12 cellular contexts compared by ENCODE assay signal in the genomic region with DNA sequence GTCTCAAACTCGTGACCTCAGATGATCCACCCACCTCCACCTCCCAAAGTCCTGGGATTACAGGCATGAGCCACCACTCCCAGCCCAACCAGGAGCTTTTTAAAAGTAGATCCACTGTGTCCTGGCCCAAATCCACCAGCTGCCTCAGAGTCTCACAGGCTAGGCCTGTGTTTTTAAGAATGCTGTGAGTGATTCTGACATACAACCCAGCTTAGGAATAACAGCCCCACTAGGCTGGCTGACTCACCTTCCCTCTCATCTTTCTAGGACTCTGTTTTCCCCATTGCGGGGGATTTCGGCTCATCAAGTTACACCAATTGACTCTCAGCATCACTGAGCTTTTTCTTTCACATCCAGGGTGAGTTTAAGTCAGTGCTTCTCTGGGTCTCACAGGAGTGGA.
DNase-seq lines count a peak whose midpoint lies in the region; ATAC-seq, FAIRE-seq and TF ChIP-seq lines count a peak whose summit lies in the region.
"Had no signal": no experiment of that assay in that cellular context is flagged by ENCODE, and none has a peak within 500 bp of the region (broad histone marks: within the 10 kb centered on the region; RNA-seq: fewer than 3 reads in every experiment).

No MANE protein-coding gene starts in this region.

- CTCF ChIA-PET in WTC11 (lab: Charles Lee) = interaction anchor here (1.2 to 1.3 kb wide), 2 partner anchors 19 to 39 kb away, joined by 4 to 5 read pairs; no protein-coding TSS in a partner anchor

- H3K9me3 ChIP-seq in skeletal muscle satellite cell (replicated peaks; ENCODE audit: low read length) = no peaks in the 10 kb centered on the region

- peaks cover 22% of the 10 kb centered on the region for H3K4me1 ChIP-seq in foreskin keratinocyte
- peaks cover 44% of the 10 kb centered on the region for H3K4me1 ChIP-seq in skeletal muscle satellite cell (ENCODE audit: control insufficient read depth, insufficient read depth, low read length)

- peaks cover 6% of the 10 kb centered on the region for H3K36me3 Mint-ChIP-seq in WTC11
- no peaks in the 10 kb centered on the region for H3K36me3 Mint-ChIP-seq in natural killer cell treated with Interleukin-12 subunit alpha and Interleukin-12 subunit beta and Interleukin-15 and Interleukin-18, amount 100 ng/mL, for 72 hours
- H3K36me3 Mint-ChIP-seq: activated naive CD4-positive, alpha-beta T cell treated with anti-CD3 and anti-CD28 coated beads, Interleukin-2, amount 50 U/mL, for 24 hours had no signal

- TF ChIP-seq CTCF in WTC11 (IDR thresholded peaks at IDR 0.05) (no peak), foreskin keratinocyte (conservative IDR thresholded peaks at IDR 0.05) (no peak)

- H3K4me2 ChIP-seq in skeletal muscle satellite cell (ENCODE audit: low read length) = peak overlapping the region; percentile 0

- no peaks in the 10 kb centered on the region for H3K27me3 Mint-ChIP-seq in WTC11 (ENCODE audit: low read depth)
- H3K27me3 Mint-ChIP-seq in natural killer cell treated with Interleukin-12 subunit alpha and Interleukin-12 subunit beta and Interleukin-15 and Interleukin-18, amount 100 ng/mL, for 72 hours = peaks cover 3 to 4% of the 10 kb centered on the region in 2 donors
- H3K27me3 Mint-ChIP-seq: activated naive CD4-positive, alpha-beta T cell treated with anti-CD3 and anti-CD28 coated beads, Interleukin-2, amount 50 U/mL, for 24 hours; dendritic cell treated with granulocyte-macrophage colony-stimulating factor and Interleukin-4, amounts not matched to agents 40 ng/mL and 50 ng/mL, for 4 days had no signal

- H3K9ac ChIP-seq in skeletal muscle satellite cell (ENCODE audit: low read depth, low read length) = no peak overlapping the region

- peak; percentile 48 for FAIRE-seq in H54 (lab: Jason Lieb, UNC)
- FAIRE-seq: K562, TTC549 had no signal

- no peak overlapping the region for H3K4me3 ChIP-seq in skeletal muscle satellite cell (ENCODE audit: low read length)
- H3K4me3 ChIP-seq: K562 had no signal

- POLR2A ChIA-PET in WTC11 (lab: Charles Lee) = no interaction called here

- ATAC-seq in WTC11 (no peak), foreskin keratinocyte (peak; percentile 46), GM21737 (IDR thresholded peaks at IDR 0.05; ENCODE audit: unreplicated experiment) (no peak), HG03439 (IDR thresholded peaks at IDR 0.05; ENCODE audit: unreplicated experiment) (no peak)
- ATAC-seq in natural killer cell treated with Interleukin-12 subunit alpha and Interleukin-12 subunit beta and Interleukin-15 and Interleukin-18, amount 100 ng/mL, for 72 hours = no peak

- H3K27me3 ChIP-seq in foreskin keratinocyte = no peaks in the 10 kb centered on the region
- H3K27me3 ChIP-seq in skeletal muscle satellite cell (ENCODE audit: control insufficient read depth, insufficient read depth, low read length) = no peaks in the 10 kb centered on the region

- DNase-seq in H54 (ENCODE audit: insufficient read length, low spot score) = no peak
- DNase-seq in WTC11 (ENCODE audit: low spot score) = no peak
- no peak for DNase-seq in foreskin keratinocyte
- DNase-seq in natural killer cell treated with Interleukin-12 subunit alpha and Interleukin-12 subunit beta and Interleukin-15 and Interleukin-18, amount 100 ng/mL, for 72 hours (ENCODE audit: low spot score) = no peak
- DNase-seq: NCI-H2081 treated with DMSO at 0.1 percent for 48 hours had no signal

- no peak overlapping the region for H3K27ac ChIP-seq in foreskin keratinocyte

- peaks cover 43% of the 10 kb centered on the region for H3K4me1 Mint-ChIP-seq in WTC11
- no peaks in the 10 kb centered on the region for H3K4me1 Mint-ChIP-seq in natural killer cell treated with Interleukin-12 subunit alpha and Interleukin-12 subunit beta and Interleukin-15 and Interleukin-18, amount 100 ng/mL, for 72 hours (ENCODE audit: low read depth in 2 of 2)
- H3K4me1 Mint-ChIP-seq: activated naive CD4-positive, alpha-beta T cell treated with anti-CD3 and anti-CD28 coated beads, Interleukin-2, amount 50 U/mL, for 24 hours had no signal

- TF ChIP-seq POLR2A in H54 (IDR thresholded peaks at IDR 0.05; ENCODE audit: low read depth, low read length) = no peak

- no peaks in the 10 kb centered on the region for H3K36me3 ChIP-seq in skeletal muscle satellite cell (ENCODE audit: insufficient read depth, low read length)

- H3K27ac Mint-ChIP-seq in WTC11 = 0 out of 2 replicates have a peak overlapping the region, but pooled peaks have one; percentile 26
- no peak overlapping the region for H3K27ac Mint-ChIP-seq in natural killer cell treated with Interleukin-12 subunit alpha and Interleukin-12 subunit beta and Interleukin-15 and Interleukin-18, amount 100 ng/mL, for 72 hours
- H3K27ac Mint-ChIP-seq: activated naive CD4-positive, alpha-beta T cell treated with anti-CD3 and anti-CD28 coated beads, Interleukin-2, amount 50 U/mL, for 24 hours; dendritic cell treated with granulocyte-macrophage colony-stimulating factor and Interleukin-4, amounts not matched to agents 40 ng/mL and 50 ng/mL, for 4 days had no signal

- no peak overlapping the region for H3K4me3 Mint-ChIP-seq in WTC11
- no peak overlapping the region for H3K4me3 Mint-ChIP-seq in natural killer cell treated with Interleukin-12 subunit alpha and Interleukin-12 subunit beta and Interleukin-15 and Interleukin-18, amount 100 ng/mL, for 72 hours
- H3K4me3 Mint-ChIP-seq: activated naive CD4-positive, alpha-beta T cell treated with anti-CD3 and anti-CD28 coated beads, Interleukin-2, amount 50 U/mL, for 24 hours; dendritic cell treated with granulocyte-macrophage colony-stimulating factor and Interleukin-4, amounts not matched to agents 40 ng/mL and 50 ng/mL, for 4 days had no signal

- peaks cover 5% of the 10 kb centered on the region; the same call in 1 of the 2 replicates for H3K9me3 Mint-ChIP-seq in WTC11
- no peaks in the 10 kb centered on the region for H3K9me3 Mint-ChIP-seq in natural killer cell treated with Interleukin-12 subunit alpha and Interleukin-12 subunit beta and Interleukin-15 and Interleukin-18, amount 100 ng/mL, for 72 hours
- H3K9me3 Mint-ChIP-seq: activated naive CD4-positive, alpha-beta T cell treated with anti-CD3 and anti-CD28 coated beads, Interleukin-2, amount 50 U/mL, for 24 hours; dendritic cell treated with granulocyte-macrophage colony-stimulating factor and Interleukin-4, amounts not matched to agents 40 ng/mL and 50 ng/mL, for 4 days had no signal

TF ChIP-seq in WTC11, 78 proteins besides CTCF, POLR2A, EP300 and RAD21 (continues in another document):
- TF ChIP-seq JAZF1 (CRISPR knock-in tag; IDR thresholded peaks at IDR 0.05) (no peak), FOXP1 (CRISPR knock-in tag; IDR thresholded peaks at IDR 0.05; ENCODE audit: borderline replicate concordance) (no peak), KAT7 (CRISPR knock-in tag; IDR thresholded peaks at IDR 0.05; ENCODE audit: borderline replicate concordance) (no peak), SOX15 (CRISPR knock-in tag; IDR thresholded peaks at IDR 0.05) (no peak), ATF1 (CRISPR knock-in tag; IDR thresholded peaks at IDR 0.05) (no peak), FOXJ3 (CRISPR knock-in tag; IDR thresholded peaks at IDR 0.05; ENCODE audit: borderline replicate concordance) (no peak), OVOL2 (CRISPR knock-in tag; IDR thresholded peaks at IDR 0.05; ENCODE audit: borderline replicate concordance) (no peak), ZNF671 (CRISPR knock-in tag; IDR thresholded peaks at IDR 0.05) (no peak), ZNF423 (CRISPR knock-in tag; IDR thresholded peaks at IDR 0.05) (no peak)
- TF ChIP-seq, protein P1, sequence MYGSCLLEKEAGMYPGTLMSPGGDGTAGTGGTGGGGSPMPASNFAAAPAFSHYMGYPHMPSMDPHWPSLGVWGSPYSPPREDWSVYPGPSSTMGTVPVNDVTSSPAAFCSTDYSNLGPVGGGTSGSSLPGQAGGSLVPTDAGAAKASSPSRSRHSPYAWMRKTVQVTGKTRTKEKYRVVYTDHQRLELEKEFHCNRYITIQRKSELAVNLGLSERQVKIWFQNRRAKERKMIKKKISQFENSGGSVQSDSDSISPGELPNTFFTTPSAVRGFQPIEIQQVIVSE (CRISPR knock-in tag; IDR thresholded peaks at IDR 0.05; ENCODE audit: borderline replicate concordance) = no peak
- TF ChIP-seq, protein P2, sequence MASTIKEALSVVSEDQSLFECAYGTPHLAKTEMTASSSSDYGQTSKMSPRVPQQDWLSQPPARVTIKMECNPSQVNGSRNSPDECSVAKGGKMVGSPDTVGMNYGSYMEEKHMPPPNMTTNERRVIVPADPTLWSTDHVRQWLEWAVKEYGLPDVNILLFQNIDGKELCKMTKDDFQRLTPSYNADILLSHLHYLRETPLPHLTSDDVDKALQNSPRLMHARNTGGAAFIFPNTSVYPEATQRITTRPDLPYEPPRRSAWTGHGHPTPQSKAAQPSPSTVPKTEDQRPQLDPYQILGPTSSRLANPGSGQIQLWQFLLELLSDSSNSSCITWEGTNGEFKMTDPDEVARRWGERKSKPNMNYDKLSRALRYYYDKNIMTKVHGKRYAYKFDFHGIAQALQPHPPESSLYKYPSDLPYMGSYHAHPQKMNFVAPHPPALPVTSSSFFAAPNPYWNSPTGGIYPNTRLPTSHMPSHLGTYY (CRISPR knock-in tag; IDR thresholded peaks at IDR 0.05) = no peak
- TF ChIP-seq, protein P3, sequence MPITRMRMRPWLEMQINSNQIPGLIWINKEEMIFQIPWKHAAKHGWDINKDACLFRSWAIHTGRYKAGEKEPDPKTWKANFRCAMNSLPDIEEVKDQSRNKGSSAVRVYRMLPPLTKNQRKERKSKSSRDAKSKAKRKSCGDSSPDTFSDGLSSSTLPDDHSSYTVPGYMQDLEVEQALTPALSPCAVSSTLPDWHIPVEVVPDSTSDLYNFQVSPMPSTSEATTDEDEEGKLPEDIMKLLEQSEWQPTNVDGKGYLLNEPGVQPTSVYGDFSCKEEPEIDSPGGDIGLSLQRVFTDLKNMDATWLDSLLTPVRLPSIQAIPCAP (CRISPR knock-in tag; IDR thresholded peaks at IDR 0.05) = no peak
- TF ChIP-seq, protein P4, sequence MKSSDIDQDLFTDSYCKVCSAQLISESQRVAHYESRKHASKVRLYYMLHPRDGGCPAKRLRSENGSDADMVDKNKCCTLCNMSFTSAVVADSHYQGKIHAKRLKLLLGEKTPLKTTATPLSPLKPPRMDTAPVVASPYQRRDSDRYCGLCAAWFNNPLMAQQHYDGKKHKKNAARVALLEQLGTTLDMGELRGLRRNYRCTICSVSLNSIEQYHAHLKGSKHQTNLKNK (CRISPR knock-in tag; IDR thresholded peaks at IDR 0.05) = no peak
